In the genomic region with DNA sequence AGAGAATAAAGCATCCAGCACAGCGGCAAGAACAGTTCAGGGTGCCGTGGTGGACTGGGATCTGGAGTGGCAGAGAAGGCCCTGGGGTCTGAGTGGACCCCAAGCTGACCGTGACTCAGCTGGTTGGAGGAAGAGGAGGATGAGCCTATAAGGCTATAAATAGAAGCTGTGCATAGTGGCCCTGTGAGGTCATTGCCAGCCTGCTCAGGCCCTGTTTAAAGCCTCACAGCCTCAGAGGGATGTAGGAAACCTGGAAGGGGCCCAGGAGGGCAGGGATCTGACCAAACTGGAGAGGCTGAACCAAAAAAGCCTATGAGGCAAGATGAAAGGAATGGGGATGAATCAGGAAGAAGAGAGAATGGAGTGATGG, we compare ENCODE assay signal across 13 cellular contexts. TPM values are rescaled to one million over a fixed set of nuclear protein-coding genes. Genes with fewer than 3 reads are reported as not detected.
DNase-seq lines count a peak whose midpoint lies in the region; ATAC-seq and TF ChIP-seq lines count a peak whose summit lies in the region.
"Had no signal": no experiment of that assay in that cellular context is flagged by ENCODE, and none has a peak within 500 bp of the region (broad histone marks: within the 10 kb centered on the region; RNA-seq: fewer than 3 reads in every experiment).

No MANE protein-coding gene starts in this region.

- no peak overlapping the region for H3K27ac Mint-ChIP-seq in CD4-positive, alpha-beta T cell
- H3K27ac Mint-ChIP-seq: natural killer cell treated with Interleukin-12 subunit alpha and Interleukin-12 subunit beta and Interleukin-15 and Interleukin-18, amount 100 ng/mL, for 72 hours had no signal

- H3K9me3 ChIP-seq in ascending aorta (no peaks in the 10 kb centered on the region), heart left ventricle (peaks cover 0 to 2% (median 0%) of the 10 kb centered on the region in 12 donors), gastrocnemius medialis (no peaks in the 10 kb centered on the region)
- no peaks in the 10 kb centered on the region for H3K9me3 ChIP-seq in CD4-positive, alpha-beta T cell (ENCODE audit: control insufficient read depth, low read length)

- peak; percentile 94 for DNase-seq in GM04503 (ENCODE audit: low read depth)
- DNase-seq in ascending aorta (ENCODE audit: low spot score in 2 of 2): peak; percentile 77 to 93
- peak in 4 of 5 donors; percentile 85 to 94 (median 89) for DNase-seq in heart left ventricle
- DNase-seq in gastrocnemius medialis: peak; percentile 84 to 92
- no peak for DNase-seq in stimulated activated CD4-positive, alpha-beta T cell treated with anti-CD3 and anti-CD28 coated beads, Interleukin-4, amount 100 ng/mL, for 24 hours
- DNase-seq in putamen (ENCODE audit: low spot score): no peak
- no peak for DNase-seq in CD4-positive, alpha-beta T cell
- DNase-seq in activated gamma-delta T cell (lab: John Stamatoyannopoulos, UW): no peak
- DNase-seq: activated gamma-delta T cell treated with Interleukin-2 at 50 U/mL for 16 hours, KBM-7, NCI-H748 treated with DMSO at 0.1 percent for 48 hours had no signal

- H3K4me1 Mint-ChIP-seq in CD4-positive, alpha-beta T cell (ENCODE audit: low read depth): peaks cover 5% of the 10 kb centered on the region

- no peaks in the 10 kb centered on the region for H3K27me3 ChIP-seq in ascending aorta
- H3K27me3 ChIP-seq in heart left ventricle: no peaks in the 10 kb centered on the region
- H3K27me3 ChIP-seq in gastrocnemius medialis: no peaks in the 10 kb centered on the region
- no peaks in the 10 kb centered on the region for H3K27me3 ChIP-seq in CD4-positive, alpha-beta T cell (ENCODE audit: control insufficient read depth, insufficient read depth, low read length)

- CTCF ChIA-PET in CD4-positive, alpha-beta T cell (lab: Charles Lee): no interaction called here

- in situ Hi-C loops in gastrocnemius medialis (cut with MboI; ENCODE audit: low sequenced_read_pairs in 4 of 4): loop anchor here in 2 of 4 donors (10.0 kb wide), 1 partner anchor 48 kb away; no protein-coding TSS in a partner anchor

- no peaks in the 10 kb centered on the region for H3K36me3 Mint-ChIP-seq in CD4-positive, alpha-beta T cell (ENCODE audit: low read depth)
- H3K36me3 Mint-ChIP-seq: natural killer cell treated with Interleukin-12 subunit alpha and Interleukin-12 subunit beta and Interleukin-15 and Interleukin-18, amount 100 ng/mL, for 72 hours had no signal

- H3K4me1 ChIP-seq in ascending aorta (peaks cover 23 to 42% of the 10 kb centered on the region in 2 donors), heart left ventricle (peaks cover 0 to 63% (median 19%) of the 10 kb centered on the region in 12 donors), gastrocnemius medialis (peaks cover 25 to 57% of the 10 kb centered on the region in 2 donors)

- ATAC-seq in heart left ventricle: peak; percentile 69 to 77 (median 71)
- peak; percentile 43 to 55 for ATAC-seq in gastrocnemius medialis
- ATAC-seq in CD4-positive, alpha-beta T cell (ENCODE audit: poor library complexity): no peak
- ATAC-seq: natural killer cell treated with Interleukin-12 subunit alpha and Interleukin-12 subunit beta and Interleukin-15 and Interleukin-18, amount 100 ng/mL, for 72 hours had no signal

- no peak overlapping the region for H3K4me3 Mint-ChIP-seq in CD4-positive, alpha-beta T cell
- H3K4me3 Mint-ChIP-seq: natural killer cell treated with Interleukin-12 subunit alpha and Interleukin-12 subunit beta and Interleukin-15 and Interleukin-18, amount 100 ng/mL, for 72 hours had no signal

- H3K36me3 ChIP-seq in ascending aorta (no peaks in the 10 kb centered on the region), heart left ventricle (no peaks in the 10 kb centered on the region), gastrocnemius medialis (no peaks in the 10 kb centered on the region)

- no peaks in the 10 kb centered on the region for H3K9me3 Mint-ChIP-seq in CD4-positive, alpha-beta T cell
- H3K9me3 Mint-ChIP-seq: natural killer cell treated with Interleukin-12 subunit alpha and Interleukin-12 subunit beta and Interleukin-15 and Interleukin-18, amount 100 ng/mL, for 72 hours had no signal

- TF ChIP-seq CTCF in ascending aorta (IDR thresholded peaks at IDR 0.05) (no peak), heart left ventricle (IDR thresholded peaks at IDR 0.05) (no peak), gastrocnemius medialis (IDR thresholded peaks at IDR 0.05 in 4 of 5, conservative IDR thresholded peaks at IDR 0.05 in 1 of 5) (no peak)
- TF ChIP-seq CTCF in CD4-positive, alpha-beta T cell (IDR thresholded peaks at IDR 0.05): no peak

- intact Hi-C loops in ascending aorta (cut with DNase I) (loop anchor here (5.0 kb wide), 1 partner anchor 35 kb away; no protein-coding TSS in a partner anchor), heart left ventricle (cut with DNase I) (loop anchor here in 3 of 10 donors (10.0 kb wide), 3 partner anchors 48 to 218 kb away; partner anchors contain the start of gene SLC4A3 (in 1 of the 3)), gastrocnemius medialis (cut with DNase I; ENCODE audit: low total_unique reads) (no loop called here)
- intact Hi-C loops in CD4-positive, alpha-beta T cell (cut with DNase I, micrococcal nuclease): loop anchor here in 1 of 2 experiments (10.0 kb wide), 1 partner anchor 238 kb away; no protein-coding TSS in a partner anchor

- TF ChIP-seq POLR2A in heart left ventricle (IDR thresholded peaks at IDR 0.05) (peak in 1 of 2 donors; percentile 24), gastrocnemius medialis (IDR thresholded peaks at IDR 0.05) (peak in 1 of 2 donors; percentile 7)

- 43 to 56% (median 50%) methylated on average over 3 of the region's 3 CpGs for WGBS in heart left ventricle, 4 donors

- H3K27me3 Mint-ChIP-seq in CD4-positive, alpha-beta T cell: peaks cover 31% of the 10 kb centered on the region

- POLR2A ChIA-PET in CD4-positive, alpha-beta T cell (lab: Charles Lee): no interaction called here

- H3K27ac ChIP-seq in ascending aorta (peak overlapping the region; percentile 88 to 94), heart left ventricle (peak overlapping the region; percentile 83 to 99 (median 92)), gastrocnemius medialis (peak overlapping the region; percentile 92 to 99 (median 98))
- H3K27ac ChIP-seq in CD4-positive, alpha-beta T cell (ENCODE audit: low read depth, low read length): no peak overlapping the region
- H3K27ac ChIP-seq: epithelial cell of prostate had no signal

- no peak overlapping the region for H3K4me3 ChIP-seq in ascending aorta
- no peak overlapping the region for H3K4me3 ChIP-seq in heart left ventricle
- H3K4me3 ChIP-seq in gastrocnemius medialis: no peak overlapping the region

RNA-seq across cellular contexts. Expression of gene DES, which starts 11.3 kb away (rescaled TPM):
- 182 TPM for total RNA-seq in ascending aorta
- total RNA-seq in heart left ventricle: over 10,000 TPM in 8 of 9 donors, 1,000 to 10,000 TPM in 1; 9,618 to 28,674 (median 17,979) TPM
- over 10,000 TPM; 15,024 to 19,385 TPM for polyA plus RNA-seq in heart left ventricle
- total RNA-seq in gastrocnemius medialis: over 10,000 TPM; 19,008 to 28,635 (median 23,575) TPM
- total RNA-seq in CD4-positive, alpha-beta T cell: not detected
- total RNA-seq: natural killer cell treated with Interleukin-12 subunit alpha and Interleukin-12 subunit beta and Interleukin-15 and Interleukin-18, amount 100 ng/mL, for 72 hours had no signal

RNA-seq across cellular contexts. Expression of gene DNPEP, which starts 19.1 kb away (rescaled TPM):
- total RNA-seq in ascending aorta: 113 TPM
- 100 to 1,000 TPM in 1 of 9 donors, 10 to 100 TPM in 8; 61.8 to 101 (median 73.4) TPM for total RNA-seq in heart left ventricle
- polyA plus RNA-seq in heart left ventricle: 10 to 100 TPM; 61.3 to 69.6 TPM
- 100 to 1,000 TPM in 1 of 4 donors, 10 to 100 TPM in 3; 56.0 to 147 (median 65.3) TPM for total RNA-seq in gastrocnemius medialis
- total RNA-seq in CD4-positive, alpha-beta T cell: 10 to 100 TPM; 99.0 to 99.9 TPM

RNA-seq across cellular contexts. Expression of gene SPEG, which starts 27.8 kb away (rescaled TPM):
- total RNA-seq in ascending aorta (390 TPM), heart left ventricle (100 to 1,000 TPM in 6 of 9 donors, 10 to 100 TPM in 3; 93.6 to 150 (median 114) TPM), gastrocnemius medialis (100 to 1,000 TPM; 104 to 387 (median 222) TPM)
- polyA plus RNA-seq in heart left ventricle: 10 to 100 TPM; 64.8 to 92.2 TPM
- 10 to 100 TPM; 15.3 to 17.7 TPM for total RNA-seq in CD4-positive, alpha-beta T cell

Comparison
In these comparisons a context has a peak if more than half of its experiments do, and no peak if none do; other contexts are left out.
1. DNase-seq: peak in GM04503 (single experiment), ascending aorta (2 of 2), heart left ventricle (4 of 5) and gastrocnemius medialis (2 of 2); none in stimulated activated CD4-positive, alpha-beta T cell treated with anti-CD3 and anti-CD28 coated beads, Interleukin-4, amount 100 ng/mL, for 24 hours (single experiment), putamen (single experiment), CD4-positive, alpha-beta T cell (0 of 10) and activated gamma-delta T cell (single experiment).
2. RNA of gene DES, which starts 11.3 kb away (total RNA-seq): 19,008 to 28,635 TPM in gastrocnemius medialis, 9,618 to 28,674 TPM in heart left ventricle and 182 TPM in ascending aorta (single experiment); not detected in CD4-positive, alpha-beta T cell; every median in the first group is over 100 times any median in the second.
3. RNA of gene SPEG, which starts 27.8 kb away (total RNA-seq): 390 TPM in ascending aorta (single experiment), 104 to 387 TPM in gastrocnemius medialis and 93.6 to 150 TPM in heart left ventricle; 15.3 to 17.7 TPM in CD4-positive, alpha-beta T cell; every median in the first group is over 4 times any median in the second.